8 cellular contexts compared by ENCODE assay signal in the genomic region with DNA sequence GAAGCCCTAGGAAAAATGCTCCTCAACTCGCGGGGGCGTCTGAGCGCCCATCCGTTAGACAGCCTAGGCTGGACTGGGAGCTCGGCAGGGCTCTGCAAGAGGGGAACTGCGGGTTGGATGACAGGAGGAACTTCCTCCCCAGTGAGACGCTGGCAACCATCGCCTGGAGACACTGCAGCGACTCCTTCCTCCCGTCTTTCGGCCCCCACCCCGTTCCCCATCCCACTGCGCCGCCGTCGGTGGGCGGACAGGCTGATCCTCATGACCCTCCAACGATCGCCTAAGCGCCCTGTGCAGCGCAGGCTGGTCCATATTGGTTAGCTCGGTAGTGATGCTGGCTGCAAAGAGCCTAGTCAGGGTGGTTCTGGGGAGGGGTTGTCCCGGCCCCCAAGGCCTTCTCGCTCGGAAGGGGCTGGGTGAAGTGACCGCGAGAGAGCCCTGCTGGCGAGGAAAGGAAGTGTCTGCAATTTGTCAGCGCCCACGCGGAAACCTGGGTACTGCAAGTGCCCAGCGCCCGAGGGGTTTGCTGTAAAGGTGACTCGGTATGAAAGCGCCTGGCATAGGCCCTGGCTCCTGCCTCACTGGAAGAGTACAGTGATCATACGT. TPM values are rescaled to one million over a fixed set of nuclear protein-coding genes. Genes with fewer than 3 reads are reported as not detected.
A peak's percentile ranks its signal among the peaks of the same experiment; 100 is the strongest.
DNase-seq lines count a peak whose midpoint lies in the region; ATAC-seq, FAIRE-seq and TF ChIP-seq lines count a peak whose summit lies in the region.

No MANE protein-coding gene starts in this region.

- peaks cover 4 to 31% (median 9%) of the 10 kb centered on the region in 4 donors for H3K4me1 Mint-ChIP-seq in CD4-positive, CD25-positive, alpha-beta regulatory T cell

- H2AFZ ChIP-seq in K562 (ENCODE audit: low read depth, low read length), result peak overlapping the region; percentile 87

- in situ Hi-C loops in K562 (cut with MboI), result no loop called here

- H3K9me3 Mint-ChIP-seq in CD4-positive, CD25-positive, alpha-beta regulatory T cell, result no peaks in the 10 kb centered on the region

- FAIRE-seq in K562 (lab: Jason Lieb, UNC), result no peak

- no peak for TF ChIP-seq RAD21 in K562 (CRISPR knock-in tag; conservative IDR thresholded peaks at IDR 0.05 in 1 of 2, IDR thresholded peaks at IDR 0.05 in 1 of 2)

- WGBS in K562 (ENCODE audit: insufficient coverage, low coverage, missing lambda C conversion rate), result 21% methylated on average over 33 of the region's 37 CpGs

- H3K36me3 Mint-ChIP-seq in CD4-positive, CD25-positive, alpha-beta regulatory T cell, result no peaks in the 10 kb centered on the region

- intact Hi-C loops in K562 (cut with micrococcal nuclease), result no loop called here

- H3K4me3 ChIP-seq in CD4-positive, CD25-positive, alpha-beta regulatory T cell (ENCODE audit: low read depth, low read length), result peak overlapping the region; percentile 51
- peak overlapping the region; percentile 54 for H3K4me3 ChIP-seq in K562

- 0 out of 2 replicates have a peak, but pooled peaks cover 9% of the 10 kb centered on the region for H4K20me1 ChIP-seq in K562 (replicated peaks; ENCODE audit: control insufficient read depth, insufficient read depth, low read length)

- peak; percentile 40 to 64 (median 50) for DNase-seq in CD4-positive, CD25-positive, alpha-beta regulatory T cell
- peak; percentile 80 for DNase-seq in SKM-1 treated with dmso at 0.1 percent for 144 hours (lab: John Stamatoyannopoulos, UW; ENCODE audit: unreplicated experiment)
- DNase-seq in K562 (ENCODE audit: extremely low read depth in 1 of 4, low spot score in 3 of 4), result peak in 3 of 4 experiments; percentile 37 to 45 (median 43)
- peak; percentile 51 for DNase-seq in left kidney (ENCODE audit: low read depth, low spot score)
- DNase-seq in stimulated activated CD4-positive, alpha-beta T cell treated with anti-CD3 and anti-CD28 coated beads, TNF-alpha, amount 100 ng/mL, for 48 hours (ENCODE audit: low read depth in 3 of 3), result peak; percentile 43 to 60 (median 52)
- DNase-seq in OCI-M2 (lab: John Stamatoyannopoulos, UW; ENCODE audit: unreplicated experiment), result no peak

- POLR2A ChIA-PET in K562 (lab: Yijun Ruan, JAX), result interaction anchor here (1.0 kb wide), 2 partner anchors 13 to 21 kb away, joined by 3 to 4 read pairs; no protein-coding TSS in a partner anchor

- TF ChIP-seq CTCF in K562 (IDR thresholded peaks at IDR 0.05 in 2 of 3, conservative IDR thresholded peaks at IDR 0.05 in 1 of 3; ENCODE audit: insufficient read depth in 2 of 3, low read depth in 1 of 3, low read length in 3 of 3), result peak; percentile 34 to 51 (median 36); a peak in 3 of 6 replicates

- TF ChIP-seq POLR2A in K562 (conservative IDR thresholded peaks at IDR 0.05), result no peak

- no peak overlapping the region for H3K27ac ChIP-seq in CD4-positive, CD25-positive, alpha-beta regulatory T cell (ENCODE audit: insufficient read depth, low read length, poor library complexity, severe bottlenecking)
- no peak overlapping the region for H3K27ac ChIP-seq in K562 (ENCODE audit: extremely low read depth, low read depth, low read length)

- peak overlapping the region; percentile 87 for H3K4me2 ChIP-seq in K562 (ENCODE audit: insufficient read depth, low read length)

- ATAC-seq in CD4-positive, CD25-positive, alpha-beta regulatory T cell (ENCODE audit: low read depth in 2 of 2), result peak; percentile 51 to 58
- ATAC-seq in GM19452 (IDR thresholded peaks at IDR 0.05; ENCODE audit: unreplicated experiment) (peak; percentile 48), HG03469 (IDR thresholded peaks at IDR 0.05; ENCODE audit: unreplicated experiment) (peak; percentile 42), K562 (peak; percentile 41)

- peak overlapping the region in 2 of 3 donors; percentile 54 to 71 for H3K27ac Mint-ChIP-seq in CD4-positive, CD25-positive, alpha-beta regulatory T cell

- no peaks in the 10 kb centered on the region for H3K9me1 ChIP-seq in K562 (ENCODE audit: control insufficient read depth, insufficient read depth, low read length)

- TSS peak; percentile 59 for BruUV-seq in K562 (replicated peaks; lab: Mats Ljungman, UMichigan)

- H3K4me1 ChIP-seq in CD4-positive, CD25-positive, alpha-beta regulatory T cell (ENCODE audit: control insufficient read depth, insufficient read depth, low read length, poor library complexity, severe bottlenecking), result peaks cover 18% of the 10 kb centered on the region
- peaks cover 14 to 17% of the 10 kb centered on the region in 2 experiments; a peak in 4 of 5 replicates for H3K4me1 ChIP-seq in K562 (replicated peaks in 1 of 2; ENCODE audit: control insufficient read depth in 2 of 2, insufficient read depth in 2 of 2, low read length in 2 of 2)

- H3K9ac ChIP-seq in K562 (ENCODE audit: insufficient read depth in 1 of 2, low read depth in 2 of 2, low read length in 2 of 2), result peak overlapping the region; percentile 38 to 82; a peak in 3 of 4 replicates

- no peaks in the 10 kb centered on the region for H3K36me3 ChIP-seq in CD4-positive, CD25-positive, alpha-beta regulatory T cell (ENCODE audit: control insufficient read depth, insufficient read depth, low read length)
- H3K36me3 ChIP-seq in K562 (ENCODE audit: control insufficient read depth, insufficient read depth, low read length), result no peaks in the 10 kb centered on the region

- no peaks in the 10 kb centered on the region for H3K9me3 ChIP-seq in CD4-positive, CD25-positive, alpha-beta regulatory T cell (ENCODE audit: control insufficient read depth in 2 of 2, low read length in 2 of 2)
- no peaks in the 10 kb centered on the region for H3K9me3 ChIP-seq in K562 (replicated peaks; ENCODE audit: control insufficient read depth, insufficient read depth, low read depth, low read length)

- peak overlapping the region; percentile 80 to 90 (median 86) for H3K4me3 Mint-ChIP-seq in CD4-positive, CD25-positive, alpha-beta regulatory T cell

- no peak for TF ChIP-seq EP300 in K562 (IDR thresholded peaks at IDR 0.05; ENCODE audit: low read length)

- peaks cover 7% of the 10 kb centered on the region for H3K27me3 ChIP-seq in CD4-positive, CD25-positive, alpha-beta regulatory T cell (ENCODE audit: control insufficient read depth, insufficient read depth, low read length)
- peaks cover 13 to 51% of the 10 kb centered on the region in 2 experiments; a peak in 4 of 5 replicates for H3K27me3 ChIP-seq in K562 (ENCODE audit: control insufficient read depth in 2 of 2, insufficient read depth in 2 of 2, low read length in 2 of 2)

- CTCF ChIA-PET in K562 (lab: Yijun Ruan, JAX; ENCODE audit: low intra/inter-chr PET ratio), result interaction anchor here (0.5 kb wide), 1 partner anchor 1161 kb away, joined by 3 read pairs; no protein-coding TSS in a partner anchor

- H3K27me3 Mint-ChIP-seq in CD4-positive, CD25-positive, alpha-beta regulatory T cell, result peaks cover 31% of the 10 kb centered on the region

- H3K79me2 ChIP-seq in K562 (ENCODE audit: control insufficient read depth, insufficient read depth, low read length), result no peaks in the 10 kb centered on the region

RNA-seq across cellular contexts. Expression of a gene that starts 0.6 kb away (rescaled TPM):
- total RNA-seq in CD4-positive, CD25-positive, alpha-beta regulatory T cell, result 58.8 TPM
- under 1 TPM; 0.16 to 0.23 (median 0.22) TPM for polyA plus RNA-seq in CD4-positive, CD25-positive, alpha-beta regulatory T cell
- 2.1 and 5.7 TPM in 2 replicates for total RNA-seq in K562 (2011; cell fraction: chromatin; rRNA removed; ENCODE audit: low replicate concordance)
- total RNA-seq in K562 (2011; cell fraction: nucleolus; rRNA removed), result 3.7 and 5.8 TPM in 2 replicates
- total RNA-seq in K562 (2011; cell fraction: nucleoplasm; rRNA removed), result 3.0 and 5.3 TPM in 2 replicates
- total RNA-seq in K562 (2014; rRNA removed) (2.0 and 3.8 TPM in 2 replicates), K562 (2014; rRNA removed; fragmentation: Illumina TruSeq; extraction: Trizol) (0.29 and 0.61 TPM in 2 replicates), K562 (2015; rRNA removed; fragmentation: Illumina TruSeq; extraction: Trizol) (0.72 and 1.3 TPM in 2 replicates), K562 (2021) (6.8 and 7.8 TPM in 2 replicates)
- polyA plus RNA-seq in K562 (2011; rRNA removed) (3.4 and 4.1 TPM in 2 replicates), K562 (2014; fragmentation: Illumina TruSeq; extraction: Trizol) (3.5 and 4.5 TPM in 2 replicates), K562 (2014; fragmentation: Nextera tagmentation; extraction: Ambion mirVana) (not detected), K562 (2014; rRNA removed) (3.2 and 5.7 TPM in 2 replicates)
- 7.0 and 13.8 TPM in 2 replicates for polyA plus RNA-seq in K562 (2011; cell fraction: cytosol; rRNA removed)
- 13.0 and 27.2 TPM in 2 replicates for polyA plus RNA-seq in K562 (2011; cell fraction: nucleus; rRNA removed)
- polyA plus RNA-seq in K562 (2012), result 7.8 and 11.8 TPM in 2 replicates
- 0.33 and 1.2 TPM in 2 replicates for polyA minus RNA-seq in K562 (2011; rRNA and poly(A)+ RNA removed)
- polyA minus RNA-seq in K562 (2011; cell fraction: cytosol; rRNA and poly(A)+ RNA removed), result 1.4 and 3.2 TPM in 2 replicates
- polyA minus RNA-seq in K562 (2011; cell fraction: nucleus; rRNA and poly(A)+ RNA removed), result 2.0 and 5.9 TPM in 2 replicates

RNA-seq across cellular contexts. Expression of a gene that starts 11.7 kb away (rescaled TPM):
- 0.44 TPM for total RNA-seq in CD4-positive, CD25-positive, alpha-beta regulatory T cell
- 1 to 10 TPM in 2 of 4 donors, under 1 TPM in 2; 0.71 to 3.9 (median 0.95) TPM for polyA plus RNA-seq in CD4-positive, CD25-positive, alpha-beta regulatory T cell
- total RNA-seq in K562 (2011; cell fraction: chromatin; rRNA removed; ENCODE audit: low replicate concordance), result not detected in 2 replicates
- not detected in 2 replicates for total RNA-seq in K562 (2011; cell fraction: nucleolus; rRNA removed)
- not detected in 2 replicates for total RNA-seq in K562 (2011; cell fraction: nucleoplasm; rRNA removed)
- not detected in 2 replicates for total RNA-seq in K562 (2014; rRNA removed)
- total RNA-seq in K562 (2014; rRNA removed; fragmentation: Illumina TruSeq; extraction: Trizol), result not detected in 2 replicates
- total RNA-seq in K562 (2015; rRNA removed; fragmentation: Illumina TruSeq; extraction: Trizol), result not detected in 2 replicates
- not detected in 2 replicates for total RNA-seq in K562 (2021)
- not detected in 2 replicates for polyA plus RNA-seq in K562 (2011; rRNA removed)
- polyA plus RNA-seq in K562 (2011; cell fraction: cytosol; rRNA removed), result 0.06 TPM in 1 of 2 replicates, not detected in the other
- not detected in 2 replicates for polyA plus RNA-seq in K562 (2011; cell fraction: nucleus; rRNA removed)
- polyA plus RNA-seq in K562 (2012), result 0.11 and 0.17 TPM in 2 replicates
- not detected in 2 replicates for polyA plus RNA-seq in K562 (2014; fragmentation: Illumina TruSeq; extraction: Trizol)
- polyA plus RNA-seq in K562 (2014; fragmentation: Nextera tagmentation; extraction: Ambion mirVana), result not detected
- polyA plus RNA-seq in K562 (2014; rRNA removed), result not detected in 2 replicates
- polyA minus RNA-seq in K562 (2011; rRNA and poly(A)+ RNA removed), result not detected in 2 replicates
- not detected in 2 replicates for polyA minus RNA-seq in K562 (2011; cell fraction: cytosol; rRNA and poly(A)+ RNA removed)
- polyA minus RNA-seq in K562 (2011; cell fraction: nucleus; rRNA and poly(A)+ RNA removed), result not detected in 2 replicates

RNA-seq across cellular contexts. Expression of a gene that starts 21.7 kb away (rescaled TPM):
- 3.0 TPM for total RNA-seq in CD4-positive, CD25-positive, alpha-beta regulatory T cell
- 1 to 10 TPM in 2 of 4 donors, under 1 TPM in 1, not detected in 1; 0.55 to 3.1 (median 2.3) TPM for polyA plus RNA-seq in CD4-positive, CD25-positive, alpha-beta regulatory T cell
- 0.74 and 2.0 TPM in 2 replicates for total RNA-seq in K562 (2011; cell fraction: chromatin; rRNA removed; ENCODE audit: low replicate concordance)
- total RNA-seq in K562 (2011; cell fraction: nucleolus; rRNA removed), result 1.6 and 1.8 TPM in 2 replicates
- total RNA-seq in K562 (2011; cell fraction: nucleoplasm; rRNA removed), result 1.2 and 2.9 TPM in 2 replicates
- total RNA-seq in K562 (2014; rRNA removed), result 0.14 and 0.29 TPM in 2 replicates
- total RNA-seq in K562 (2014; rRNA removed; fragmentation: Illumina TruSeq; extraction: Trizol), result 0.18 and 0.22 TPM in 2 replicates
- total RNA-seq in K562 (2015; rRNA removed; fragmentation: Illumina TruSeq; extraction: Trizol), result 0.15 and 0.22 TPM in 2 replicates
- 0.36 and 0.91 TPM in 2 replicates for total RNA-seq in K562 (2021)
- 0.47 and 1.1 TPM in 2 replicates for polyA plus RNA-seq in K562 (2011; rRNA removed)
- polyA plus RNA-seq in K562 (2011; cell fraction: cytosol; rRNA removed), result 0.31 and 1.9 TPM in 2 replicates
- 1.1 and 4.0 TPM in 2 replicates for polyA plus RNA-seq in K562 (2011; cell fraction: nucleus; rRNA removed)
- polyA plus RNA-seq in K562 (2012), result 0.70 and 2.0 TPM in 2 replicates
- 0.65 and 0.90 TPM in 2 replicates for polyA plus RNA-seq in K562 (2014; fragmentation: Illumina TruSeq; extraction: Trizol)
- polyA plus RNA-seq in K562 (2014; fragmentation: Nextera tagmentation; extraction: Ambion mirVana), result under 1 TPM; 0.06 to 0.08 TPM
- 0.22 and 1.5 TPM in 2 replicates for polyA plus RNA-seq in K562 (2014; rRNA removed)
- 0.24 and 0.60 TPM in 2 replicates for polyA minus RNA-seq in K562 (2011; rRNA and poly(A)+ RNA removed)
- polyA minus RNA-seq in K562 (2011; cell fraction: cytosol; rRNA and poly(A)+ RNA removed), result 0.57 and 1.3 TPM in 2 replicates
- 0.44 and 0.54 TPM in 2 replicates for polyA minus RNA-seq in K562 (2011; cell fraction: nucleus; rRNA and poly(A)+ RNA removed)

RNA-seq across cellular contexts. Expression of a gene that starts 59.8 kb away (rescaled TPM):
- total RNA-seq in CD4-positive, CD25-positive, alpha-beta regulatory T cell, result 10.0 TPM
- 1 to 10 TPM; 1.9 to 5.4 (median 4.2) TPM for polyA plus RNA-seq in CD4-positive, CD25-positive, alpha-beta regulatory T cell
- total RNA-seq in K562 (2011; cell fraction: chromatin; rRNA removed; ENCODE audit: low replicate concordance), result 3.6 and 10.0 TPM in 2 replicates
- 3.0 and 3.8 TPM in 2 replicates for total RNA-seq in K562 (2011; cell fraction: nucleolus; rRNA removed)
- total RNA-seq in K562 (2011; cell fraction: nucleoplasm; rRNA removed), result 4.5 and 7.6 TPM in 2 replicates
- 5.7 and 6.5 TPM in 2 replicates for total RNA-seq in K562 (2014; rRNA removed)
- 4.5 and 5.1 TPM in 2 replicates for total RNA-seq in K562 (2014; rRNA removed; fragmentation: Illumina TruSeq; extraction: Trizol)
- 7.9 and 8.4 TPM in 2 replicates for total RNA-seq in K562 (2015; rRNA removed; fragmentation: Illumina TruSeq; extraction: Trizol)
- 5.1 and 5.3 TPM in 2 replicates for total RNA-seq in K562 (2021)
- 2.9 and 4.2 TPM in 2 replicates for polyA plus RNA-seq in K562 (2011; rRNA removed)
- polyA plus RNA-seq in K562 (2011; cell fraction: cytosol; rRNA removed), result 1.5 and 1.6 TPM in 2 replicates
- polyA plus RNA-seq in K562 (2011; cell fraction: nucleus; rRNA removed), result 6.3 and 11.1 TPM in 2 replicates
- polyA plus RNA-seq in K562 (2012), result 3.1 and 4.7 TPM in 2 replicates
- polyA plus RNA-seq in K562 (2014; fragmentation: Illumina TruSeq; extraction: Trizol), result 4.8 and 7.3 TPM in 2 replicates
- polyA plus RNA-seq in K562 (2014; fragmentation: Nextera tagmentation; extraction: Ambion mirVana), result 1 to 10 TPM; 1.3 to 1.6 TPM
- polyA plus RNA-seq in K562 (2014; rRNA removed), result 5.3 and 9.9 TPM in 2 replicates
- 1.2 and 1.9 TPM in 2 replicates for polyA minus RNA-seq in K562 (2011; rRNA and poly(A)+ RNA removed)
- polyA minus RNA-seq in K562 (2011; cell fraction: cytosol; rRNA and poly(A)+ RNA removed), result 0.38 and 1.0 TPM in 2 replicates
- polyA minus RNA-seq in K562 (2011; cell fraction: nucleus; rRNA and poly(A)+ RNA removed), result 3.8 and 5.9 TPM in 2 replicates
